Comparison of ENCODE assay signal across 32 cellular contexts in genomic region chr16:19308392-19308791, GRCh38. TPM values are rescaled to one million over a fixed set of nuclear protein-coding genes. Genes with fewer than 3 reads are reported as not detected.
"Had no signal": no experiment of that assay in that cellular context is flagged by ENCODE, and none has a peak within 500 bp of the region (broad histone marks: within the 10 kb centered on the region; RNA-seq: fewer than 3 reads in every experiment).

No MANE protein-coding gene starts in this region.

- H3K27ac ChIP-seq: colonic mucosa, epithelial cell of prostate, esophagus squamous epithelium, gastrocnemius medialis, heart right ventricle, left lung, lower lobe of right lung had no signal

- H3K4me3 ChIP-seq: colonic mucosa, esophagus squamous epithelium, gastrocnemius medialis, heart right ventricle, left lung, lower lobe of right lung, mucosa of descending colon had no signal

- H3K36me3 ChIP-seq: colonic mucosa, esophagus squamous epithelium, gastrocnemius medialis, heart right ventricle, left lung, lower lobe of right lung had no signal

- H3K9me3 ChIP-seq: colonic mucosa, esophagus squamous epithelium, gastrocnemius medialis, heart right ventricle, left lung, lower lobe of right lung, mucosa of descending colon had no signal

- ATAC-seq: effector memory CD8-positive, alpha-beta T cell; esophagus mucosa; gastrocnemius medialis; heart right ventricle; left cardiac atrium; left lung; left ventricle myocardium superior; lower lobe of right lung; mucosa of descending colon had no signal

- DNase-seq: colonic mucosa; cortex of kidney; effector CD8-positive, alpha-beta T cell; effector memory CD8-positive, alpha-beta T cell; esophagus squamous epithelium; foreskin fibroblast; foreskin melanocyte; gastrocnemius medialis; glutamatergic neuron; head of caudate nucleus; heart right ventricle; hippocampal formation; left cardiac atrium; left lung; left ventricle myocardium superior; lower lobe of right lung; mesenchymal stem cell; naive B cell had no signal

- H3K27me3 ChIP-seq: colonic mucosa, gastrocnemius medialis, left lung had no signal

- H3K4me1 ChIP-seq: colonic mucosa, esophagus squamous epithelium, gastrocnemius medialis, heart right ventricle, left lung, lower lobe of right lung had no signal

- FAIRE-seq: endometrium, islet of Langerhans, keratinocyte had no signal

RNA-seq across cellular contexts. Expression of gene CLEC19A, which starts 22.9 kb away (rescaled TPM):
- total RNA-seq: colonic mucosa, dermis microvascular lymphatic vessel endothelial cell, esophagus mucosa, esophagus squamous epithelium, gastrocnemius medialis, glomerular endothelial cell, heart right ventricle, kidney epithelial cell, left cardiac atrium, left ventricle myocardium superior, lower leg skin, lower lobe of right lung, lung microvascular endothelial cell, mesenteric fat pad, mesothelial cell of epicardium, mucosa of descending colon, myocyte had no signal
- polyA plus RNA-seq: heart right ventricle, keratinocyte had no signal
